Comparison of ENCODE assay signal across 9 cellular contexts in genomic region chr2:17879913-17880274, GRCh38. TPM values are rescaled to one million over a fixed set of nuclear protein-coding genes. Genes with fewer than 3 reads are reported as not detected.
DNase-seq lines count a peak whose midpoint lies in the region; ATAC-seq and TF ChIP-seq lines count a peak whose summit lies in the region.
"Had no signal": no experiment of that assay in that cellular context is flagged by ENCODE, and none has a peak within 500 bp of the region (broad histone marks: within the 10 kb centered on the region; RNA-seq: fewer than 3 reads in every experiment).

No MANE protein-coding gene starts in this region.

- in situ Hi-C loops in gastrocnemius medialis (cut with MboI; ENCODE audit: low sequenced_read_pairs in 4 of 4): loop anchor here in 2 of 4 donors (5.0 to 10.0 kb wide), 2 partner anchors 95 to 97 kb away; no protein-coding TSS in a partner anchor

- H3K4me1 ChIP-seq in gastrocnemius medialis: peaks cover 20 to 30% of the 10 kb centered on the region in 2 donors

- no peaks in the 10 kb centered on the region for H3K27me3 ChIP-seq in gastrocnemius medialis

- peak overlapping the region; percentile 94 for H3K4me3 ChIP-seq in iPS-18c (ENCODE audit: insufficient read depth, low read depth, low read length)
- H3K4me3 ChIP-seq in gastrocnemius medialis: peak overlapping the region; percentile 82 to 98 (median 94)

- intact Hi-C loops in gastrocnemius medialis (cut with DNase I; ENCODE audit: low total_unique reads): loop anchor here (1.0 to 5.0 kb wide), 4 partner anchors 29 to 167 kb away; partner anchors contain the start of genes GEN1 and SMC6

- H3K9me3 ChIP-seq in iPS-18c (ENCODE audit: control insufficient read depth, insufficient read depth, low read length) (no peaks in the 10 kb centered on the region), gastrocnemius medialis (no peaks in the 10 kb centered on the region)

- DNase-seq in NCI-H1105 treated with DMSO at 0.1 percent for 48 hours (lab: John Stamatoyannopoulos, UW) (peak; percentile 36), NCI-H1105 (lab: John Stamatoyannopoulos, UW) (no peak), gastrocnemius medialis (no peak), NCI-H1436 treated with DMSO at 0.1 percent for 48 hours (lab: John Stamatoyannopoulos, UW) (no peak)
- DNase-seq: activated CD4-positive, CD25-positive, alpha-beta regulatory T cell had no signal

- ATAC-seq in gastrocnemius medialis: no peak
- ATAC-seq in HG03135 (IDR thresholded peaks at IDR 0.05; ENCODE audit: unreplicated experiment): no peak
- ATAC-seq in HG03378 (IDR thresholded peaks at IDR 0.05; ENCODE audit: unreplicated experiment): no peak

- TF ChIP-seq CTCF in VCaP (conservative IDR thresholded peaks at IDR 0.05): no peak
- TF ChIP-seq CTCF in gastrocnemius medialis (IDR thresholded peaks at IDR 0.05 in 4 of 5, conservative IDR thresholded peaks at IDR 0.05 in 1 of 5): no peak

- no peaks in the 10 kb centered on the region for H3K36me3 ChIP-seq in gastrocnemius medialis

- TF ChIP-seq POLR2A in gastrocnemius medialis (IDR thresholded peaks at IDR 0.05): no peak

- H3K27ac ChIP-seq in VCaP (peak overlapping the region; percentile 95), gastrocnemius medialis (peak overlapping the region; percentile 83 to 98 (median 92))

RNA-seq across cellular contexts. Expression of gene KCNS3, which starts 1.4 kb away (rescaled TPM):
- 100 to 1,000 TPM in 1 of 4 donors, 10 to 100 TPM in 3; 25.8 to 103 (median 65.6) TPM for total RNA-seq in gastrocnemius medialis
